ENCODE assay signal across 8 cellular contexts in genomic region chr15:89654847-89655805, GRCh38. TPM values are rescaled to one million over a fixed set of nuclear protein-coding genes. Genes with fewer than 3 reads are reported as not detected.
DNase-seq lines count a peak whose midpoint lies in the region; ATAC-seq and TF ChIP-seq lines count a peak whose summit lies in the region.

Gene KIF7, minus strand, starts transcription at chr15:89655467. Its CDS starts 2,537 bp downstream, at chr15:89652930.

- TF ChIP-seq CTCF in CD14-positive monocyte (IDR thresholded peaks at IDR 0.05) (no peak), epithelial cell of proximal tubule (conservative IDR thresholded peaks at IDR 0.05; ENCODE audit: low read depth, low read length) (no peak)

- peaks cover 28 to 53% (median 44%) of the 10 kb centered on the region in 3 donors for H3K27me3 Mint-ChIP-seq in CD14-positive monocyte (ENCODE audit: low read depth in 3 of 3)
- H3K27me3 Mint-ChIP-seq in T-helper 2 cell treated with Interferon-gamma antibody and Interleukin-4, amounts not matched to agents 5 μg/mL and 100 μg/mL, for 36 hours (ENCODE audit: low read depth) = peaks cover 47% of the 10 kb centered on the region

- no peaks in the 10 kb centered on the region for H3K9me3 ChIP-seq in mucosa of rectum (ENCODE audit: control insufficient read depth in 2 of 2, low read length in 2 of 2)

- H3K4me1 ChIP-seq in mucosa of rectum (ENCODE audit: control insufficient read depth in 2 of 2, insufficient read depth in 2 of 2, low read length in 2 of 2) = peaks cover 2 to 7% of the 10 kb centered on the region in 2 donors

- H3K36me3 Mint-ChIP-seq in CD14-positive monocyte = peaks cover 7 to 15% of the 10 kb centered on the region in 2 donors
- H3K36me3 Mint-ChIP-seq in T-helper 2 cell treated with Interferon-gamma antibody and Interleukin-4, amounts not matched to agents 5 μg/mL and 100 μg/mL, for 36 hours (ENCODE audit: low read depth) = no peaks in the 10 kb centered on the region

- intact Hi-C loops in CD14-positive monocyte (cut with micrococcal nuclease) = no loop called here

- peaks cover 4 to 11% of the 10 kb centered on the region in 2 donors for H3K27me3 ChIP-seq in mucosa of rectum (ENCODE audit: control insufficient read depth in 2 of 2, insufficient read depth in 2 of 2, low read length in 2 of 2)

- H3K4me3 Mint-ChIP-seq in CD14-positive monocyte = peak within 1 kb of the TSS; percentile 54 to 93
- H3K4me3 Mint-ChIP-seq in T-helper 2 cell treated with Interferon-gamma antibody and Interleukin-4, amounts not matched to agents 5 μg/mL and 100 μg/mL, for 36 hours = peak within 1 kb of the TSS; percentile 71

- DNase-seq in CD14-positive monocyte (ENCODE audit: low spot score) = no peak
- DNase-seq in H4 (ENCODE audit: low spot score) = peak; percentile 43
- DNase-seq in T-helper 2 cell treated with Interferon-gamma antibody and Interleukin-4, amounts not matched to agents 5 μg/mL and 100 μg/mL, for 36 hours (ENCODE audit: low spot score) = peak; percentile 15
- no peak for DNase-seq in epithelial cell of proximal tubule (ENCODE audit: low read depth)
- no peak for DNase-seq in ureter (ENCODE audit: low spot score)
- DNase-seq in activated CD4-positive, CD25-positive, alpha-beta regulatory T cell (lab: John Stamatoyannopoulos, UW) = no peak

- no peak for ATAC-seq in HG02642 (IDR thresholded peaks at IDR 0.05; ENCODE audit: poor library complexity, unreplicated experiment)

- H3K4me1 Mint-ChIP-seq in CD14-positive monocyte = peaks cover 14% of the 10 kb centered on the region
- H3K4me1 Mint-ChIP-seq in T-helper 2 cell treated with Interferon-gamma antibody and Interleukin-4, amounts not matched to agents 5 μg/mL and 100 μg/mL, for 36 hours (ENCODE audit: low read depth) = peaks cover 14% of the 10 kb centered on the region

- peaks cover 0 to 9% (median 7%) of the 10 kb centered on the region in 7 donors for H3K9me3 Mint-ChIP-seq in CD14-positive monocyte
- H3K9me3 Mint-ChIP-seq in T-helper 2 cell treated with Interferon-gamma antibody and Interleukin-4, amounts not matched to agents 5 μg/mL and 100 μg/mL, for 36 hours = no peaks in the 10 kb centered on the region

- H3K4me3 ChIP-seq in epithelial cell of proximal tubule (ENCODE audit: low read depth, low read length) = peak within 1 kb of the TSS; percentile 55
- H3K4me3 ChIP-seq in mucosa of rectum (ENCODE audit: low read length in 2 of 2) = peak within 1 kb of the TSS; percentile 49 to 68

- H3K27ac ChIP-seq in mucosa of rectum (ENCODE audit: low read depth in 2 of 2, low read length in 2 of 2) = no peak within 1 kb of the TSS

- peak within 1 kb of the TSS in 1 of 7 donors; percentile 50 for H3K27ac Mint-ChIP-seq in CD14-positive monocyte
- no peak within 1 kb of the TSS for H3K27ac Mint-ChIP-seq in T-helper 2 cell treated with Interferon-gamma antibody and Interleukin-4, amounts not matched to agents 5 μg/mL and 100 μg/mL, for 36 hours

- H3K9ac ChIP-seq in mucosa of rectum (ENCODE audit: low read depth in 1 of 2, low read length in 2 of 2) = peak within 1 kb of the TSS; percentile 19 to 56

- no peaks in the 10 kb centered on the region for H3K36me3 ChIP-seq in mucosa of rectum (ENCODE audit: control insufficient read depth in 2 of 2, insufficient read depth in 2 of 2, low read length in 2 of 2)

RNA-seq across cellular contexts. Expression of gene KIF7, which starts in this region (rescaled TPM):
- polyA plus RNA-seq in CD14-positive monocyte = not detected
- 3.3 and 3.6 TPM in 2 replicates for total RNA-seq in H4 (2014; rRNA removed; shearing (Covaris generic))
- total RNA-seq in epithelial cell of proximal tubule (5.4 and 6.1 TPM in 2 replicates), ureter (11.2 TPM)

Comparison
In these comparisons a context has a peak if more than half of its experiments do, and no peak if none do; other contexts are left out.
1. DNase-seq: peak in H4 (single experiment) and T-helper 2 cell treated with Interferon-gamma antibody and Interleukin-4, amounts not matched to agents 5 μg/mL and 100 μg/mL, for 36 hours (single experiment); none in CD14-positive monocyte (single experiment), epithelial cell of proximal tubule (single experiment), ureter (single experiment) and activated CD4-positive, CD25-positive, alpha-beta regulatory T cell (0 of 4).